In genomic region chr1:65267291-65268087, GRCh38 we compare ENCODE assay signal across 1 cellular context.
TF ChIP-seq lines count a peak whose summit lies in the region.

No MANE protein-coding gene starts in this region.

TF ChIP-seq in K562, 482 proteins besides CTCF, POLR2A, EP300 and RAD21 (continued from another document):
- TF ChIP-seq HNRNPUL1 (IDR thresholded peaks at IDR 0.05; ENCODE audit: low read length) (no peak), KAT2B (IDR thresholded peaks at IDR 0.05; ENCODE audit: low read depth, low read length) (no peak), SIN3A (IDR thresholded peaks at IDR 0.05; ENCODE audit: borderline replicate concordance in 2 of 2, control insufficient read depth in 1 of 2, low read depth in 2 of 2, low read length in 2 of 2) (no peak), NCOA1 (IDR thresholded peaks at IDR 0.05; ENCODE audit: low read depth) (no peak), CREM (IDR thresholded peaks at IDR 0.05; ENCODE audit: low read depth) (0 out of 2 replicates have a peak, but pooled peaks have one; percentile 4), PKNOX1 (IDR thresholded peaks at IDR 0.05) (peak; percentile 7; the same call in 1 of the 2 replicates), MBD1 (CRISPR knock-in tag; IDR thresholded peaks at IDR 0.05) (no peak), ZNF785 (CRISPR knock-in tag; IDR thresholded peaks at IDR 0.05) (no peak), RCOR1 (IDR thresholded peaks at IDR 0.05; ENCODE audit: borderline replicate concordance in 1 of 2, low read depth in 2 of 2, low read length in 2 of 2) (peak in 1 of 2 experiments; percentile 41; a peak in 2 of 4 replicates), KLF13 (tag; IDR thresholded peaks at IDR 0.05; ENCODE audit: borderline replicate concordance, low read depth) (no peak), ARID1B (IDR thresholded peaks at IDR 0.05) (peak; percentile 50; the same call in 1 of the 2 replicates), TCFL5 (CRISPR knock-in tag; conservative IDR thresholded peaks at IDR 0.05) (no peak), MITF (IDR thresholded peaks at IDR 0.05) (no peak), MEIS2 (IDR thresholded peaks at IDR 0.05; ENCODE audit: partially characterized antibody) (peak; percentile 89), CBFB (CRISPR knock-in tag; IDR thresholded peaks at IDR 0.05) (no peak), CTBP1 (IDR thresholded peaks at IDR 0.05; ENCODE audit: borderline replicate concordance) (peak; percentile 71), MECOM (CRISPR knock-in tag; IDR thresholded peaks at IDR 0.05) (peak; percentile 100), ZNF592 (IDR thresholded peaks at IDR 0.05) (0 out of 2 replicates have a peak, but pooled peaks have one; percentile 25), RBM14 (IDR thresholded peaks at IDR 0.05; ENCODE audit: borderline replicate concordance, insufficient read depth, low read depth, low read length) (no peak), LARP7 (IDR thresholded peaks at IDR 0.05) (0 out of 2 replicates have a peak, but pooled peaks have one; percentile 53), L3MBTL2 (IDR thresholded peaks at IDR 0.05) (0 out of 2 replicates have a peak, but pooled peaks have one; percentile 13), MLLT1 (IDR thresholded peaks at IDR 0.05) (peak in 1 of 2 experiments; percentile 55; a peak in 1 of 4 replicates), POLR2B (IDR thresholded peaks at IDR 0.05; ENCODE audit: low read depth, partially characterized antibody) (no peak), ZNF431 (CRISPR knock-in tag; IDR thresholded peaks at IDR 0.05) (no peak), BMI1 (IDR thresholded peaks at IDR 0.05; ENCODE audit: low read length) (peak; percentile 52; the same call in 1 of the 2 replicates), PBX2 (CRISPR knock-in tag; IDR thresholded peaks at IDR 0.05; ENCODE audit: low read depth) (no peak), PBX2 (tag; conservative IDR thresholded peaks at IDR 0.05; ENCODE audit: low read depth) (peak; percentile 91), ZEB2 (IDR thresholded peaks at IDR 0.05) (0 out of 2 replicates have a peak, but pooled peaks have one; percentile 60)
TF ChIP-seq in K562: peak in this region for 21.
